22 cellular contexts compared by ENCODE assay signal in the genomic region with DNA sequence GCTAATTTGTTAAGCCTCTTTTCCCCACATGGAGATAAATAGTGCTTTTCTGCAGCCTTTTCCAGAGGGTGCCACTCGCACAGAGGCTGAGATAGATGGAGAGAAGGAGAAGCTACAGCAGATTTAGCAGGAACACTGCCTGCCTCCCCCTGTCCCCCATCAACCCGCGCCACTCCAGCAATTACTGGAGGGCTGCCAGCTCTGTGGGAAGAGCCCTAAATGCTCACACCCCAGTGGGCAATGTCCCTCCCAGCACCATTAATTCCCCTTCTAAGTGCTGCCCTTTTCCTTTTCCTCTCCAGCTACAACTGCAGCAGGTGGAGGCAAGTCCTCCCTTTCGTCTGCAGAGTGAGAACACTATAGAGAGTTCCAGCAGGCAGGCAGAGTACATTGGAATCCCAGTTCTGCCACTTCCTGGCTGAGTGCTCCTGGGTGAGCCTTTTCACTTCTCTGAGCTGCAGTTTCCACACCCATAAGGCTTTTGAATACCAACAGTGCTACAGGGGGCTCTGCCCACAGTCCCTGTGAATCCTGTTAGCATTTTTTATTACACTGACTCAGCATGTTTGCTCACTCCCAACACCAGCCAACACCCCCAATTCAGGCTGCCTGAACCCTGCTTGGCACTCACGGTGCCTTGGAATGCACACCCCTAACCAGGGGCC.
DNase-seq lines count a peak whose midpoint lies in the region; ATAC-seq and TF ChIP-seq lines count a peak whose summit lies in the region.
"Had no signal": no experiment of that assay in that cellular context is flagged by ENCODE, and none has a peak within 500 bp of the region (broad histone marks: within the 10 kb centered on the region; RNA-seq: fewer than 3 reads in every experiment).

No MANE protein-coding gene starts in this region.

- no peak overlapping the region for H3K27ac ChIP-seq in ascending aorta
- H3K27ac ChIP-seq: brain microvascular endothelial cell, HL-60 had no signal

- H3K9me3 ChIP-seq in MG63 (no peaks in the 10 kb centered on the region), mucosa of descending colon (no peaks in the 10 kb centered on the region), ascending aorta (no peaks in the 10 kb centered on the region)
- H3K9me3 ChIP-seq: transverse colon had no signal

- intact Hi-C loops in mucosa of descending colon (cut with DNase I, micrococcal nuclease): no loop called here
- intact Hi-C loops in ascending aorta (cut with DNase I): no loop called here

- TF ChIP-seq CTCF in mucosa of descending colon (IDR thresholded peaks at IDR 0.05) (no peak), ascending aorta (IDR thresholded peaks at IDR 0.05) (no peak)

- H3K36me3 ChIP-seq in MG63 (no peaks in the 10 kb centered on the region), mucosa of descending colon (ENCODE audit: low read depth) (no peaks in the 10 kb centered on the region), ascending aorta (no peaks in the 10 kb centered on the region)
- H3K36me3 ChIP-seq: brain microvascular endothelial cell, transverse colon had no signal

- DNase-seq in DMS153 (lab: John Stamatoyannopoulos, UW): peak; percentile 23
- DNase-seq in DMS153 treated with DMSO at 0.1 percent for 48 hours (lab: John Stamatoyannopoulos, UW; ENCODE audit: unreplicated experiment): no peak
- DNase-seq in MG63: peak; percentile 36
- peak; percentile 20 for DNase-seq in SW480 (ENCODE audit: low spot score)
- DNase-seq in mucosa of descending colon: no peak
- no peak for DNase-seq in amniotic stem cell (lab: John Stamatoyannopoulos, UW)
- no peak for DNase-seq in ascending aorta (ENCODE audit: low spot score in 2 of 2)
- no peak for DNase-seq in RPMI8226
- DNase-seq: 8988T; activated CD8-positive, alpha-beta memory T cell treated with anti-CD3 and anti-CD28 coated beads, Interleukin-2, amount 50 U/mL, for 4 hours; activated naive CD4-positive, alpha-beta T cell treated with anti-CD3 and anti-CD28 coated beads for 36 hours; brain microvascular endothelial cell; CD8-positive, alpha-beta T cell; dorsolateral prefrontal cortex; Kasumi-1; kidney; NCI-H2029 treated with DMSO at 0.1 percent for 48 hours; SHP77 treated with DMSO at 0.1 percent for 48 hours; transverse colon had no signal

- H3K27me3 ChIP-seq in MG63 (no peaks in the 10 kb centered on the region), ascending aorta (no peaks in the 10 kb centered on the region)
- H3K27me3 ChIP-seq: brain microvascular endothelial cell, dorsolateral prefrontal cortex, transverse colon had no signal

- H3K4me1 ChIP-seq in mucosa of descending colon (ENCODE audit: low read depth) (no peaks in the 10 kb centered on the region), ascending aorta (no peaks in the 10 kb centered on the region)

- peak; percentile 34 for ATAC-seq in mucosa of descending colon
- ATAC-seq: activated CD4-positive, CD25-positive, alpha-beta regulatory T cell treated with anti-CD3 and anti-CD28 coated beads, Interleukin-2, amount 50 U/mL, for 24 hours; CD8-positive, alpha-beta T cell; stimulated activated effector memory CD8-positive, alpha-beta T cell treated with anti-CD3 and anti-CD28 coated beads, Interleukin-12 subunit alpha, Interleukin-12 subunit beta, amount 100 ng/mL, for 72 hours had no signal

- H3K4me3 ChIP-seq in MG63: no peak overlapping the region
- no peak overlapping the region for H3K4me3 ChIP-seq in mucosa of descending colon
- H3K4me3 ChIP-seq in ascending aorta: no peak overlapping the region
- H3K4me3 ChIP-seq: dorsolateral prefrontal cortex, transverse colon had no signal

Comparison
In these comparisons a context has a peak if more than half of its experiments do, and no peak if none do; other contexts are left out.
1. DNase-seq: peak in DMS153 (single experiment), MG63 (single experiment) and SW480 (single experiment); none in DMS153 treated with DMSO at 0.1 percent for 48 hours (single experiment), mucosa of descending colon (0 of 3), amniotic stem cell (single experiment), ascending aorta (0 of 2) and RPMI8226 (single experiment).